2 cellular contexts compared by ENCODE assay signal in the genomic region with DNA sequence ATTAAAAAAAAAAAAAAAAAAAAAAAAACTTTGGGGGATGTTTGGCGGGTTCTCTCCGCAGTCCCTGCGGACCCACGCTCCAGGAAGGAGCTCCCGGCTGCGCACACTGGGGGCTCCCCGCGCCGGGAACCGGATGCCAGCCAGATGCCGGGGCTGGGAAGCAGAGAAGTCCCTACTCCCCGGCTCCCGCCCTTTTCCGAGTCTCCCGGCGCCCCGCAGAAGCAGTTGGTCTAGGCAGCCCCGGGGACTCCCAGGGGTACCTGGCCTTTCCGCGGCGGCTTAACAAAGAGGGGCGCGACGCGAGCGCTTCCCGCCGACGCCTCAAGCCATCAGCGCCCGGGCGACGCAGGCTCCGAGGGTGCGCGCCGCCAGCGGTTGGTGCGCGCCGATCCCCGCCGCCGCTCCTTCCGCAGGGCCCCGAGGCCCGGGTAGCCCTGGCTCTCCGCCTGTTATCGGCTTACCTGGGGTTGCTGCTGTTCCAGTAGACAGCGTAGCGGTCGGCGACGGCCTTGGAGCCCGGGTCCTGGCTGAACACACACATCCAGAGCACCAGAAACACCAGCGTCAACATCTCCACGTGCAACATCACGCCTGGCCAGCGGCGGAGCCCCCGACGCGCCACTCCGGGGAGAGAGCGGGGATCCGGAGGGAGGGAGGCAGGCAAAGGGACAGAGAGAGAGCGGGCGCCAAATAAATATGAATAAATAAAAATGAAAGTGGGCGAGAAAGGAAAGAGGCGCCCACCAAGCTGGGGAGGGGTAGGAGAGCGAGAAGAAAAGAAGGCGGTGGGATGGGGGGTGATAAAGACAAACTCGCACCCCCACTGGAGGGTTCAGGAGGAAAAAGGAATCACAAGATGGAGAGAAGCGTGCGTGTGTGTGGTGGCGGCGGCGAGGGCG.
TF ChIP-seq lines count a peak whose summit lies in the region.

No MANE protein-coding gene starts in this region.

TF ChIP-seq in liver, 16 proteins besides CTCF, POLR2A, EP300 and RAD21:
- TF ChIP-seq HNF4G (IDR thresholded peaks at IDR 0.05) (no peak), GABPA (IDR thresholded peaks at IDR 0.05 in 1 of 2, conservative IDR thresholded peaks at IDR 0.05 in 1 of 2) (no peak), TAF1 (conservative IDR thresholded peaks at IDR 0.05) (no peak), YY1 (IDR thresholded peaks at IDR 0.05) (no peak), EGR1 (IDR thresholded peaks at IDR 0.05; ENCODE audit: low read depth in 2 of 2) (no peak), JUND (IDR thresholded peaks at IDR 0.05) (no peak), NR2F2 (IDR thresholded peaks at IDR 0.05) (no peak), HNF4A (conservative IDR thresholded peaks at IDR 0.05) (no peak), SP1 (IDR thresholded peaks at IDR 0.05) (no peak), RXRA (IDR thresholded peaks at IDR 0.05) (no peak), FOXA2 (IDR thresholded peaks at IDR 0.05) (no peak), FOXA1 (IDR thresholded peaks at IDR 0.05) (no peak)
- TF ChIP-seq, protein P1, sequence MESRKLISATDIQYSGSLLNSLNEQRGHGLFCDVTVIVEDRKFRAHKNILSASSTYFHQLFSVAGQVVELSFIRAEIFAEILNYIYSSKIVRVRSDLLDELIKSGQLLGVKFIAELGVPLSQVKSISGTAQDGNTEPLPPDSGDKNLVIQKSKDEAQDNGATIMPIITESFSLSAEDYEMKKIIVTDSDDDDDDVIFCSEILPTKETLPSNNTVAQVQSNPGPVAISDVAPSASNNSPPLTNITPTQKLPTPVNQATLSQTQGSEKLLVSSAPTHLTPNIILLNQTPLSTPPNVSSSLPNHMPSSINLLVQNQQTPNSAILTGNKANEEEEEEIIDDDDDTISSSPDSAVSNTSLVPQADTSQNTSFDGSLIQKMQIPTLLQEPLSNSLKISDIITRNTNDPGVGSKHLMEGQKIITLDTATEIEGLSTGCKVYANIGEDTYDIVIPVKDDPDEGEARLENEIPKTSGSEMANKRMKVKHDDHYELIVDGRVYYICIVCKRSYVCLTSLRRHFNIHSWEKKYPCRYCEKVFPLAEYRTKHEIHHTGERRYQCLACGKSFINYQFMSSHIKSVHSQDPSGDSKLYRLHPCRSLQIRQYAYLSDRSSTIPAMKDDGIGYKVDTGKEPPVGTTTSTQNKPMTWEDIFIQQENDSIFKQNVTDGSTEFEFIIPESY (IDR thresholded peaks at IDR 0.05), result no peak
- TF ChIP-seq, protein P2, sequence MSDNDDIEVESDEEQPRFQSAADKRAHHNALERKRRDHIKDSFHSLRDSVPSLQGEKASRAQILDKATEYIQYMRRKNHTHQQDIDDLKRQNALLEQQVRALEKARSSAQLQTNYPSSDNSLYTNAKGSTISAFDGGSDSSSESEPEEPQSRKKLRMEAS (IDR thresholded peaks at IDR 0.05), result no peak
- TF ChIP-seq, protein P3, sequence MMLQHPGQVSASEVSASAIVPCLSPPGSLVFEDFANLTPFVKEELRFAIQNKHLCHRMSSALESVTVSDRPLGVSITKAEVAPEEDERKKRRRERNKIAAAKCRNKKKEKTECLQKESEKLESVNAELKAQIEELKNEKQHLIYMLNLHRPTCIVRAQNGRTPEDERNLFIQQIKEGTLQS (IDR thresholded peaks at IDR 0.05), result no peak
- TF ChIP-seq, protein P4, sequence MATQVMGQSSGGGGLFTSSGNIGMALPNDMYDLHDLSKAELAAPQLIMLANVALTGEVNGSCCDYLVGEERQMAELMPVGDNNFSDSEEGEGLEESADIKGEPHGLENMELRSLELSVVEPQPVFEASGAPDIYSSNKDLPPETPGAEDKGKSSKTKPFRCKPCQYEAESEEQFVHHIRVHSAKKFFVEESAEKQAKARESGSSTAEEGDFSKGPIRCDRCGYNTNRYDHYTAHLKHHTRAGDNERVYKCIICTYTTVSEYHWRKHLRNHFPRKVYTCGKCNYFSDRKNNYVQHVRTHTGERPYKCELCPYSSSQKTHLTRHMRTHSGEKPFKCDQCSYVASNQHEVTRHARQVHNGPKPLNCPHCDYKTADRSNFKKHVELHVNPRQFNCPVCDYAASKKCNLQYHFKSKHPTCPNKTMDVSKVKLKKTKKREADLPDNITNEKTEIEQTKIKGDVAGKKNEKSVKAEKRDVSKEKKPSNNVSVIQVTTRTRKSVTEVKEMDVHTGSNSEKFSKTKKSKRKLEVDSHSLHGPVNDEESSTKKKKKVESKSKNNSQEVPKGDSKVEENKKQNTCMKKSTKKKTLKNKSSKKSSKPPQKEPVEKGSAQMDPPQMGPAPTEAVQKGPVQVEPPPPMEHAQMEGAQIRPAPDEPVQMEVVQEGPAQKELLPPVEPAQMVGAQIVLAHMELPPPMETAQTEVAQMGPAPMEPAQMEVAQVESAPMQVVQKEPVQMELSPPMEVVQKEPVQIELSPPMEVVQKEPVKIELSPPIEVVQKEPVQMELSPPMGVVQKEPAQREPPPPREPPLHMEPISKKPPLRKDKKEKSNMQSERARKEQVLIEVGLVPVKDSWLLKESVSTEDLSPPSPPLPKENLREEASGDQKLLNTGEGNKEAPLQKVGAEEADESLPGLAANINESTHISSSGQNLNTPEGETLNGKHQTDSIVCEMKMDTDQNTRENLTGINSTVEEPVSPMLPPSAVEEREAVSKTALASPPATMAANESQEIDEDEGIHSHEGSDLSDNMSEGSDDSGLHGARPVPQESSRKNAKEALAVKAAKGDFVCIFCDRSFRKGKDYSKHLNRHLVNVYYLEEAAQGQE (IDR thresholded peaks at IDR 0.05), result no peak

TF ChIP-seq in HepG2, 621 proteins besides CTCF, POLR2A, EP300 and RAD21:
- TF ChIP-seq PAX8 (CRISPR knock-in tag; IDR thresholded peaks at IDR 0.05; ENCODE audit: borderline replicate concordance), result no peak
- TF ChIP-seq ZNF7 (CRISPR knock-in tag; IDR thresholded peaks at IDR 0.05), result no peak
- TF ChIP-seq LCORL (IDR thresholded peaks at IDR 0.05), result no peak
- TF ChIP-seq LCORL (CRISPR knock-in tag; IDR thresholded peaks at IDR 0.05), result no peak
- no peak for TF ChIP-seq ZNF569 (CRISPR knock-in tag; IDR thresholded peaks at IDR 0.05; ENCODE audit: borderline replicate concordance)
- TF ChIP-seq GABPB1 (CRISPR knock-in tag; IDR thresholded peaks at IDR 0.05), result no peak
- TF ChIP-seq, protein P5, sequence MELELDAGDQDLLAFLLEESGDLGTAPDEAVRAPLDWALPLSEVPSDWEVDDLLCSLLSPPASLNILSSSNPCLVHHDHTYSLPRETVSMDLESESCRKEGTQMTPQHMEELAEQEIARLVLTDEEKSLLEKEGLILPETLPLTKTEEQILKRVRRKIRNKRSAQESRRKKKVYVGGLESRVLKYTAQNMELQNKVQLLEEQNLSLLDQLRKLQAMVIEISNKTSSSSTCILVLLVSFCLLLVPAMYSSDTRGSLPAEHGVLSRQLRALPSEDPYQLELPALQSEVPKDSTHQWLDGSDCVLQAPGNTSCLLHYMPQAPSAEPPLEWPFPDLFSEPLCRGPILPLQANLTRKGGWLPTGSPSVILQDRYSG (CRISPR knock-in tag; IDR thresholded peaks at IDR 0.05), result no peak
- TF ChIP-seq ATM (IDR thresholded peaks at IDR 0.05; ENCODE audit: borderline replicate concordance), result no peak
- no peak for TF ChIP-seq ZNF510 (CRISPR knock-in tag; IDR thresholded peaks at IDR 0.05; ENCODE audit: low read depth)
- no peak for TF ChIP-seq KDM6A (CRISPR knock-in tag; IDR thresholded peaks at IDR 0.05; ENCODE audit: low read depth)
- no peak for TF ChIP-seq RXRA (CRISPR knock-in tag; IDR thresholded peaks at IDR 0.05)
- no peak for TF ChIP-seq ZNF660 (CRISPR knock-in tag; IDR thresholded peaks at IDR 0.05; ENCODE audit: borderline replicate concordance, low read depth)
- no peak for TF ChIP-seq ZNF263 (CRISPR knock-in tag; IDR thresholded peaks at IDR 0.05)
- TF ChIP-seq ZSCAN21 (CRISPR knock-in tag; IDR thresholded peaks at IDR 0.05; ENCODE audit: borderline replicate concordance), result no peak
- TF ChIP-seq JDP2 (CRISPR knock-in tag; IDR thresholded peaks at IDR 0.05; ENCODE audit: borderline replicate concordance), result no peak
- TF ChIP-seq ZNF850 (CRISPR knock-in tag; conservative IDR thresholded peaks at IDR 0.05), result no peak
- TF ChIP-seq ZNF703 (CRISPR knock-in tag; IDR thresholded peaks at IDR 0.05; ENCODE audit: borderline replicate concordance), result no peak
- TF ChIP-seq ZNF550 (CRISPR knock-in tag; IDR thresholded peaks at IDR 0.05; ENCODE audit: borderline replicate concordance), result no peak
- TF ChIP-seq, protein P6, sequence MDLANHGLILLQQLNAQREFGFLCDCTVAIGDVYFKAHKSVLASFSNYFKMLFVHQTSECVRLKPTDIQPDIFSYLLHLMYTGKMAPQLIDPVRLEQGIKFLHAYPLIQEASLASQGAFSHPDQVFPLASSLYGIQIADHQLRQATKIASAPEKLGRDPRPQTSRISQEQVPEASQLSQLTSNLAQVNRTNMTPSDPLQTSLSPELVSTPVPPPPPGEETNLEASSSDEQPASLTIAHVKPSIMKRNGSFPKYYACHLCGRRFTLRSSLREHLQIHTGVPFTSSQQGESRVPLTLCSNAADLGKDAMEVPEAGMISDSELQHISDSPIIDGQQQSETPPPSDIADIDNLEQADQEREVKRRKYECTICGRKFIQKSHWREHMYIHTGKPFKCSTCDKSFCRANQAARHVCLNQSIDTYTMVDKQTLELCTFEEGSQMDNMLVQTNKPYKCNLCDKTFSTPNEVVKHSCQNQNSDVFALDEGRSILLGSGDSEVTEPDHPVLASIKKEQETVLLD (CRISPR knock-in tag; IDR thresholded peaks at IDR 0.05; ENCODE audit: low read depth), result no peak
